20 cellular contexts compared by ENCODE assay signal in genomic region chr4:152041304-152041703, GRCh38.
A peak's percentile ranks its signal among the peaks of the same experiment; 100 is the strongest.
DNase-seq lines count a peak whose midpoint lies in the region; ATAC-seq and TF ChIP-seq lines count a peak whose summit lies in the region.
"Had no signal": no experiment of that assay in that cellular context is flagged by ENCODE, and none has a peak within 500 bp of the region (broad histone marks: within the 10 kb centered on the region; RNA-seq: fewer than 3 reads in every experiment).

No MANE protein-coding gene starts in this region.

- CTCF ChIA-PET in GM10248 (lab: Yijun Ruan, JAX): interaction anchor here (0.9 to 1.3 kb wide), 3 partner anchors 9 to 142 kb away, joined by 3 to 4 read pairs (median 3); no protein-coding TSS in a partner anchor

- intact Hi-C loops in esophagus muscularis mucosa (cut with DNase I): no loop called here

- H3K27ac ChIP-seq in esophagus muscularis mucosa (replicated peaks in 1 of 4): no peak overlapping the region
- H3K27ac ChIP-seq: BLaER1 treated with 17β-estradiol and CSF1 and Interleukin-3, amounts not matched to agents 10 nM and 100 nM had no signal

- H3K4me1 ChIP-seq in esophagus muscularis mucosa: peaks cover 31 to 42% (median 40%) of the 10 kb centered on the region in 4 donors
- H3K4me1 ChIP-seq: Caco-2 had no signal

- no peak overlapping the region for H3K4me3 ChIP-seq in esophagus muscularis mucosa
- H3K4me3 ChIP-seq: BLaER1 treated with 17β-estradiol and CSF1 and Interleukin-3, amounts not matched to agents 10 nM and 100 nM had no signal

- no peak for TF ChIP-seq POLR2A in esophagus muscularis mucosa (IDR thresholded peaks at IDR 0.05; ENCODE audit: low read depth)

- peak; percentile 43 for DNase-seq in GM10248 (ENCODE audit: extremely low spot score)
- peak; percentile 27 for DNase-seq in GM13976 (ENCODE audit: low spot score)
- DNase-seq in esophagus muscularis mucosa (ENCODE audit: extremely low spot score): peak; percentile 57
- no peak for DNase-seq in NCI-H524 (lab: John Stamatoyannopoulos, UW)
- DNase-seq: Caco-2; CD4-positive, alpha-beta memory T cell; GDM1; GOT3; Kasumi-1; NCI-H1417; NCI-H1694 treated with DMSO at 0.1 percent for 48 hours; NCI-H2081 treated with DMSO at 0.1 percent for 48 hours; NCI-H2171 treated with DMSO at 0.1 percent for 48 hours; NCI-H526; Right ventricle myocardium superior had no signal

- H3K27me3 ChIP-seq in esophagus muscularis mucosa: peaks cover 0 to 9% (median 0%) of the 10 kb centered on the region in 4 donors

- H3K9me3 ChIP-seq in esophagus muscularis mucosa: no peaks in the 10 kb centered on the region

- WGBS in esophagus muscularis mucosa: 90% methylated on average over 5 of the region's 5 CpGs

- no peaks in the 10 kb centered on the region for H3K36me3 ChIP-seq in esophagus muscularis mucosa

- in situ Hi-C loops in GM13976 (cut with MboI; ENCODE audit: low sequenced_read_pairs, unreplicated experiment): no loop called here

- TF ChIP-seq EP300 in esophagus muscularis mucosa (IDR thresholded peaks at IDR 0.05): no peak

- POLR2A ChIA-PET in GM10248 (lab: Yijun Ruan, JAX): no interaction called here

- TF ChIP-seq CTCF in GM10248 (IDR thresholded peaks at IDR 0.05; ENCODE audit: control extremely low read depth, extremely low read depth, low read depth, missing control alignments): no peak
- no peak for TF ChIP-seq CTCF in GM13976 (IDR thresholded peaks at IDR 0.05; ENCODE audit: borderline replicate concordance, control extremely low read depth, extremely low read depth, insufficient read depth, missing control alignments)
- TF ChIP-seq CTCF in esophagus muscularis mucosa (IDR thresholded peaks at IDR 0.05): no peak

- peak; percentile 57 for ATAC-seq in HG02678 (IDR thresholded peaks at IDR 0.05; ENCODE audit: unreplicated experiment)
- no peak for ATAC-seq in GM21526 (IDR thresholded peaks at IDR 0.05; ENCODE audit: low FRiP score, unreplicated experiment)
- ATAC-seq in HG02759 (IDR thresholded peaks at IDR 0.05; ENCODE audit: unreplicated experiment): no peak
- no peak for ATAC-seq in GM18502 (IDR thresholded peaks at IDR 0.05; ENCODE audit: poor library complexity, unreplicated experiment)

Comparison
In these comparisons a context has a peak if more than half of its experiments do, and no peak if none do; other contexts are left out.
1. DNase-seq: peak in GM10248 (single experiment), GM13976 (single experiment) and esophagus muscularis mucosa (single experiment); none in NCI-H524 (0 of 2).